Comparison of ENCODE assay signal across 16 cellular contexts in the genomic region with DNA sequence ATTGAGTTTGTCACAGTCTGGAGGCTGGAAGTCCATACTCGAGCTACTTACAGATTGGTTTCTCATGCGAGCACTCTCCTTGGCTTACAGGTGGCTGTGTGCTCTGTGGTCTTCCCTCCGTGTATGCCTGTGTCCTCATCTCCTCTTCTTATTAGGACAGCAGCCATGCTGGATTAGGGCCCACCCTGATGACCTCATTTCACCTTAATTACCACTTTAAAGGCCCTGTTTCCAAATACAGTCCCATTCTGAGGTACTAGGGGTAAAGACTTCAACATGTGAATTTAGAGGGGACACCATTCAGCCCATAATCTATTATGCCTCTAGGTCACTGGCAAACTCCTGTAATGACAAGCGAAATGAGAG. TPM values are rescaled to one million over a fixed set of nuclear protein-coding genes. Genes with fewer than 3 reads are reported as not detected.
"Had no signal": no experiment of that assay in that cellular context is flagged by ENCODE, and none has a peak within 500 bp of the region (broad histone marks: within the 10 kb centered on the region; RNA-seq: fewer than 3 reads in every experiment).

No MANE protein-coding gene starts in this region.

- H3K36me3 ChIP-seq: ascending aorta, gastrocnemius medialis, left ventricle myocardium inferior, pancreas, right lobe of liver, upper lobe of left lung had no signal

- H3K9me3 ChIP-seq: ascending aorta, gastrocnemius medialis, pancreas, right lobe of liver, testis, upper lobe of left lung had no signal

- DNase-seq: activated CD4-positive, alpha-beta T cell treated with anti-CD3 and anti-CD28 coated beads, Interleukin-2, amount 50 U/mL, for 1 hour; activated naive CD4-positive, alpha-beta T cell treated with Interleukin-2 at 50 U/mL for 16 hours; cortex of kidney; effector CD4-positive, alpha-beta T cell; kidney glomerular epithelial cell; left ventricle myocardium inferior; mammary epithelial cell; pancreas; right lobe of liver; stimulated activated CD4-positive, alpha-beta T cell treated with anti-CD3 and anti-CD28 coated beads, Interleukin-4, amount 100 ng/mL, for 1 hour; T1000; testis; upper lobe of left lung had no signal

- H3K27ac ChIP-seq: ascending aorta, gastrocnemius medialis, left ventricle myocardium inferior, pancreas, right lobe of liver, testis had no signal

- ATAC-seq: activated CD4-positive, CD25-positive, alpha-beta regulatory T cell treated with anti-CD3 and anti-CD28 coated beads, Interleukin-2, amount 50 U/mL, for 24 hours; pancreas; right lobe of liver had no signal

RNA-seq across cellular contexts. Expression of gene SHISA2, which starts 40.6 kb away (rescaled TPM):
- total RNA-seq: ascending aorta had no signal
